ENCODE assay signal across 11 cellular contexts in the genomic region with DNA sequence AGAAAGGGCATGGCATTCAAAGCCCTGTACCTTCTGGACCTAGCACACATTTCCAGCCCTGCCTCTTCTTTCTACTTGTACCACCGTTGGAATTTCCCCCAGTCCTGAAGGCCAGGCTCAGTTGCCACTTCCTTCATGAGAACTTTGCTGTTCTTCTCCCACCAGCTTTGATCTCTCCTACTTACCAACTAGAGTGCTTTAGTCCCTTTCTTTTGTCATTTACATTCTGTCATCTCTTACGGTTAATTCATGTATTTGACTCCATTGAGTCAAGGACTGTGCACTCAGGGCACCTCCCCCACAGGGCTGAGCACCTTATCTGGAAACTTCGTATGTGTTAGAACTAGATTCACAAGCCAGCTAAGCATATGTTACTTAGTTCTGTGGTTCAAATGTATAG. TPM values are rescaled to one million over a fixed set of nuclear protein-coding genes. Genes with fewer than 3 reads are reported as not detected.
DNase-seq lines count a peak whose midpoint lies in the region; ATAC-seq and TF ChIP-seq lines count a peak whose summit lies in the region.
"Had no signal": no experiment of that assay in that cellular context is flagged by ENCODE, and none has a peak within 500 bp of the region (broad histone marks: within the 10 kb centered on the region; RNA-seq: fewer than 3 reads in every experiment).

No MANE protein-coding gene starts in this region.

- no peaks in the 10 kb centered on the region for H3K36me3 ChIP-seq in ascending aorta
- H3K36me3 ChIP-seq: upper lobe of left lung had no signal

- ATAC-seq in activated T-cell treated with anti-CD3 and anti-CD28 coated beads, Interleukin-2, amount 50 U/mL, for 72 hours (replicated peaks in 1 of 2): peak; percentile 47 to 50
- peak; percentile 47 for ATAC-seq in stimulated activated naive CD8-positive, alpha-beta T cell treated with anti-CD3 and anti-CD28 coated beads, Interleukin-15, amount 100 ng/mL, for 72 hours
- no peak for ATAC-seq in GM19023 (IDR thresholded peaks at IDR 0.05; ENCODE audit: unreplicated experiment)

- peak; percentile 84 for DNase-seq in activated effector memory CD4-positive, alpha-beta T cell treated with anti-CD3 and anti-CD28 coated beads, Interleukin-2, amount 50 U/mL, for 16 hours
- DNase-seq in activated effector memory CD4-positive, alpha-beta T cell treated with Interleukin-2 at 50 U/mL for 16 hours: no peak
- DNase-seq in activated T-cell treated with anti-CD3 and anti-CD28 coated beads, Interleukin-2, amount 50 U/mL, for 72 hours: peak; percentile 75 to 85
- peak; percentile 51 for DNase-seq in stimulated activated CD4-positive, alpha-beta T cell treated with anti-CD3 and anti-CD28 coated beads, Interleukin-12 subunit alpha, Interleukin-12 subunit beta, amount 100 ng/mL, for 4 hours
- DNase-seq in stimulated activated naive CD8-positive, alpha-beta T cell treated with anti-CD3 and anti-CD28 coated beads, Interleukin-15, amount 100 ng/mL, for 72 hours: peak; percentile 34 to 67
- DNase-seq in GOT3 (lab: John Stamatoyannopoulos, UW) (no peak), ascending aorta (ENCODE audit: low spot score in 2 of 2) (no peak)
- DNase-seq: caudate nucleus, NCI-H2081, upper lobe of left lung had no signal

- H3K27ac ChIP-seq in ascending aorta: no peak overlapping the region
- H3K27ac ChIP-seq: upper lobe of left lung had no signal

- peaks cover 0 to 4% of the 10 kb centered on the region in 2 donors for H3K9me3 Mint-ChIP-seq in activated T-cell treated with anti-CD3 and anti-CD28 coated beads, Interleukin-2, amount 50 U/mL, for 72 hours
- H3K9me3 Mint-ChIP-seq in stimulated activated naive CD8-positive, alpha-beta T cell treated with anti-CD3 and anti-CD28 coated beads, Interleukin-15, amount 100 ng/mL, for 72 hours: peaks cover 0 to 5% of the 10 kb centered on the region in 2 donors

- no peak overlapping the region for H3K4me3 ChIP-seq in ascending aorta
- H3K4me3 ChIP-seq: upper lobe of left lung had no signal

- no peaks in the 10 kb centered on the region for H3K27me3 ChIP-seq in ascending aorta
- H3K27me3 ChIP-seq: upper lobe of left lung had no signal

- peaks cover 19 to 40% of the 10 kb centered on the region in 2 donors for H3K36me3 Mint-ChIP-seq in activated T-cell treated with anti-CD3 and anti-CD28 coated beads, Interleukin-2, amount 50 U/mL, for 72 hours (ENCODE audit: insufficient read depth in 2 of 2)

- peak overlapping the region; percentile 92 for H3K27ac Mint-ChIP-seq in activated T-cell treated with anti-CD3 and anti-CD28 coated beads, Interleukin-2, amount 50 U/mL, for 72 hours
- peak overlapping the region; percentile 100 for H3K27ac Mint-ChIP-seq in stimulated activated naive CD8-positive, alpha-beta T cell treated with anti-CD3 and anti-CD28 coated beads, Interleukin-15, amount 100 ng/mL, for 72 hours

- intact Hi-C loops in ascending aorta (cut with DNase I): no loop called here

- no peaks in the 10 kb centered on the region for H3K9me3 ChIP-seq in ascending aorta
- H3K9me3 ChIP-seq: upper lobe of left lung had no signal

- peaks cover 100% of the 10 kb centered on the region for H3K4me1 Mint-ChIP-seq in activated T-cell treated with anti-CD3 and anti-CD28 coated beads, Interleukin-2, amount 50 U/mL, for 72 hours (ENCODE audit: low read depth)
- H3K4me1 Mint-ChIP-seq in stimulated activated naive CD8-positive, alpha-beta T cell treated with anti-CD3 and anti-CD28 coated beads, Interleukin-15, amount 100 ng/mL, for 72 hours: peaks cover 91% of the 10 kb centered on the region

- H3K4me1 ChIP-seq in ascending aorta: no peaks in the 10 kb centered on the region
- H3K4me1 ChIP-seq: upper lobe of left lung had no signal

- no peak for TF ChIP-seq CTCF in ascending aorta (IDR thresholded peaks at IDR 0.05)

- peak overlapping the region; percentile 62 to 66 for H3K4me3 Mint-ChIP-seq in activated T-cell treated with anti-CD3 and anti-CD28 coated beads, Interleukin-2, amount 50 U/mL, for 72 hours
- H3K4me3 Mint-ChIP-seq in stimulated activated naive CD8-positive, alpha-beta T cell treated with anti-CD3 and anti-CD28 coated beads, Interleukin-15, amount 100 ng/mL, for 72 hours: peak overlapping the region; percentile 48 to 73

- H3K27me3 Mint-ChIP-seq in activated T-cell treated with anti-CD3 and anti-CD28 coated beads, Interleukin-2, amount 50 U/mL, for 72 hours (ENCODE audit: low read depth): no peaks in the 10 kb centered on the region
- no peaks in the 10 kb centered on the region for H3K27me3 Mint-ChIP-seq in stimulated activated naive CD8-positive, alpha-beta T cell treated with anti-CD3 and anti-CD28 coated beads, Interleukin-15, amount 100 ng/mL, for 72 hours

RNA-seq across cellular contexts. Expression of a gene that starts 26.3 kb away (rescaled TPM):
- total RNA-seq in activated T-cell treated with anti-CD3 and anti-CD28 coated beads, Interleukin-2, amount 50 U/mL, for 72 hours: 100 to 1,000 TPM; 154 to 180 TPM
- not detected for total RNA-seq in ascending aorta

Comparison
In these comparisons a context has a peak if more than half of its experiments do, and no peak if none do; other contexts are left out.
1. DNase-seq: peak in activated effector memory CD4-positive, alpha-beta T cell treated with anti-CD3 and anti-CD28 coated beads, Interleukin-2, amount 50 U/mL, for 16 hours (single experiment), activated T-cell treated with anti-CD3 and anti-CD28 coated beads, Interleukin-2, amount 50 U/mL, for 72 hours (2 of 2), stimulated activated CD4-positive, alpha-beta T cell treated with anti-CD3 and anti-CD28 coated beads, Interleukin-12 subunit alpha, Interleukin-12 subunit beta, amount 100 ng/mL, for 4 hours (single experiment) and stimulated activated naive CD8-positive, alpha-beta T cell treated with anti-CD3 and anti-CD28 coated beads, Interleukin-15, amount 100 ng/mL, for 72 hours (2 of 2); none in activated effector memory CD4-positive, alpha-beta T cell treated with Interleukin-2 at 50 U/mL for 16 hours (single experiment), GOT3 (single experiment) and ascending aorta (0 of 2).
2. RNA of a gene that starts 26.3 kb away (total RNA-seq): 154 to 180 TPM in activated T-cell treated with anti-CD3 and anti-CD28 coated beads, Interleukin-2, amount 50 U/mL, for 72 hours; not detected in ascending aorta (single experiment); every median in the first group is over 100 times any median in the second.